Comparison of ENCODE assay signal across 8 cellular contexts in genomic region chr11:57324886-57325734, GRCh38. TPM values are rescaled to one million over a fixed set of nuclear protein-coding genes. Genes with fewer than 3 reads are reported as not detected.
DNase-seq lines count a peak whose midpoint lies in the region; ATAC-seq and TF ChIP-seq lines count a peak whose summit lies in the region.

Gene TNKS1BP1, minus strand, starts transcription at chr11:57324952. Its CDS starts 3,067 bp downstream, at chr11:57321885.

- peaks cover 12% of the 10 kb centered on the region; the same call in 1 of the 2 replicates for H3K79me2 ChIP-seq in KMS-11 (ENCODE audit: insufficient read depth, low read depth)

- TF ChIP-seq EP300 in esophagus muscularis mucosa (IDR thresholded peaks at IDR 0.05): no peak

- H3K36me3 ChIP-seq in KMS-11 (ENCODE audit: insufficient read depth): peaks cover 3% of the 10 kb centered on the region; the same call in 1 of the 2 replicates
- peaks cover 32 to 51% (median 47%) of the 10 kb centered on the region in 4 donors for H3K36me3 ChIP-seq in esophagus muscularis mucosa
- peaks cover 24 to 47% of the 10 kb centered on the region in 2 donors for H3K36me3 ChIP-seq in muscle layer of duodenum (ENCODE audit: control insufficient read depth in 1 of 2, insufficient read depth in 2 of 2, low read length in 2 of 2)

- H3K9me3 ChIP-seq in esophagus muscularis mucosa (no peaks in the 10 kb centered on the region), muscle layer of duodenum (ENCODE audit: control insufficient read depth in 1 of 2, low read length in 2 of 2) (no peaks in the 10 kb centered on the region)

- no peak within 1 kb of the TSS for H3K4me3 ChIP-seq in KMS-11 (IDR thresholded peaks at IDR 0.05; ENCODE audit: insufficient read depth, low read depth, low read length)
- H3K4me3 ChIP-seq in esophagus muscularis mucosa: peak within 1 kb of the TSS; percentile 79 to 91 (median 89)
- peak within 1 kb of the TSS; percentile 78 to 83 for H3K4me3 ChIP-seq in muscle layer of duodenum (ENCODE audit: low read depth in 1 of 2, low read length in 2 of 2)

- peak within 1 kb of the TSS; percentile 65 for H3K9ac ChIP-seq in KMS-11

- peak within 1 kb of the TSS; percentile 45 for H2AFZ ChIP-seq in KMS-11 (ENCODE audit: low read depth)

- H4K20me1 ChIP-seq in KMS-11 (ENCODE audit: insufficient read depth): no peaks in the 10 kb centered on the region

- H3K4me2 ChIP-seq in KMS-11: peak within 1 kb of the TSS; percentile 91

- DNase-seq in DMS79 treated with DMSO at 0.1 percent for 48 hours (lab: John Stamatoyannopoulos, UW) (peak; percentile 95), RKO (ENCODE audit: low spot score) (peak; percentile 96), activated T-helper 1 cell treated with Interleukin-2 at 50 U/mL for 16 hours (ENCODE audit: low read depth) (peak; percentile 84), esophagus muscularis mucosa (ENCODE audit: extremely low spot score) (peak; percentile 99)
- DNase-seq in stimulated activated CD8-positive, alpha-beta memory T cell treated with anti-CD3 and anti-CD28 coated beads, Interleukin-7, amount 100 ng/mL, for 24 hours (ENCODE audit: low read depth): peak; percentile 80

- TF ChIP-seq POLR2A in esophagus muscularis mucosa (IDR thresholded peaks at IDR 0.05; ENCODE audit: low read depth): peak; percentile 70

- ATAC-seq in GM21737 (IDR thresholded peaks at IDR 0.05; ENCODE audit: unreplicated experiment): peak; percentile 87

- no peak for TF ChIP-seq CTCF in KMS-11 (conservative IDR thresholded peaks at IDR 0.05; ENCODE audit: low read depth, low read length)
- TF ChIP-seq CTCF in esophagus muscularis mucosa (IDR thresholded peaks at IDR 0.05): no peak

- 2% methylated on average over 29 of the region's 61 CpGs for WGBS in esophagus muscularis mucosa

- intact Hi-C loops in esophagus muscularis mucosa (cut with DNase I): loop anchor here (5.0 to 10.0 kb wide), 2 partner anchors 107 to 340 kb away; partner anchors contain the start of gene ZDHHC5

- peaks cover 49% of the 10 kb centered on the region for H3K4me1 ChIP-seq in KMS-11 (ENCODE audit: low read depth, poor library complexity, severe bottlenecking)
- peaks cover 44 to 56% (median 55%) of the 10 kb centered on the region in 4 donors for H3K4me1 ChIP-seq in esophagus muscularis mucosa
- H3K4me1 ChIP-seq in muscle layer of duodenum (ENCODE audit: control insufficient read depth in 1 of 2, insufficient read depth in 2 of 2, low read length in 2 of 2): peaks cover 18 to 26% of the 10 kb centered on the region in 2 donors

- H3K27me3 ChIP-seq in KMS-11 (ENCODE audit: insufficient read depth, low read depth) (no peaks in the 10 kb centered on the region), esophagus muscularis mucosa (no peaks in the 10 kb centered on the region), muscle layer of duodenum (ENCODE audit: low read depth, low read length) (no peaks in the 10 kb centered on the region)

- H3K27ac ChIP-seq in KMS-11: peak within 1 kb of the TSS; percentile 86
- H3K27ac ChIP-seq in esophagus muscularis mucosa (replicated peaks in 1 of 4): peak within 1 kb of the TSS; percentile 94 to 98 (median 98)
- H3K27ac ChIP-seq in muscle layer of duodenum (ENCODE audit: low read length): peak within 1 kb of the TSS; percentile 89

RNA-seq across cellular contexts. Expression of gene TNKS1BP1, which starts in this region (rescaled TPM):
- 100 to 1,000 TPM in 3 of 4 donors, 10 to 100 TPM in 1; 93.9 to 215 (median 124) TPM for total RNA-seq in esophagus muscularis mucosa
